In genomic region chr2:232448473-232448755, GRCh38 we compare ENCODE assay signal across 12 cellular contexts. TPM values are rescaled to one million over a fixed set of nuclear protein-coding genes. Genes with fewer than 3 reads are reported as not detected.
"Had no signal": no experiment of that assay in that cellular context is flagged by ENCODE, and none has a peak within 500 bp of the region (broad histone marks: within the 10 kb centered on the region; RNA-seq: fewer than 3 reads in every experiment).

No MANE protein-coding gene starts in this region.

RNA-seq across cellular contexts. Expression of gene ALPI, which starts 7.5 kb away (rescaled TPM):
- total RNA-seq: activated CD4-positive, alpha-beta memory T cell treated with anti-CD3 and anti-CD28 coated beads, Interleukin-2, amount 10 ng/mL, durations not matched to agents 7 days and 5 days; activated CD8-positive, alpha-beta memory T cell treated with anti-CD3 and anti-CD28 coated beads for 36 hours; activated naive CD8-positive, alpha-beta T cell treated with anti-CD3 and anti-CD28 coated beads, Interleukin-2, amount 10 ng/mL, durations not matched to agents 7 days and 5 days; activated T-helper 2 cell treated with anti-CD3 and anti-CD28 coated beads, Interferon-gamma antibody, Interleukin-2, Interleukin-4, amounts not matched to agents 10 μg/mL and 5 μg/mL and 100 μg/mL, durations not matched to agents 14 hours and 24 hours and 36 hours; ascending aorta; K562; M059J; RPMI7951; SJCRH30; T-helper 1 cell treated with Interleukin-12 subunit alpha and Interleukin-12 subunit beta and Interleukin-4 antibody, amounts not matched to agents 30 ng/mL and 1 ng/mL, for 36 hours; T-helper 2 cell treated with Interferon-gamma antibody and Interleukin-4, amounts not matched to agents 100 ng/mL and 5 ng/mL, for 36 hours had no signal
- polyA plus RNA-seq: K562 had no signal

RNA-seq across cellular contexts. Expression of gene ECEL1, which starts 39.2 kb away (rescaled TPM):
- total RNA-seq: activated CD4-positive, alpha-beta memory T cell treated with anti-CD3 and anti-CD28 coated beads, Interleukin-2, amount 10 ng/mL, durations not matched to agents 7 days and 5 days; activated naive CD8-positive, alpha-beta T cell treated with anti-CD3 and anti-CD28 coated beads, Interleukin-2, amount 10 ng/mL, durations not matched to agents 7 days and 5 days; M059J; RPMI7951; SJCRH30; T-helper 1 cell treated with Interleukin-12 subunit alpha and Interleukin-12 subunit beta and Interleukin-4 antibody, amounts not matched to agents 30 ng/mL and 1 ng/mL, for 36 hours had no signal
- polyA plus RNA-seq: K562 had no signal

RNA-seq across cellular contexts. Expression of gene ALPG, which starts 41.8 kb away (rescaled TPM):
- total RNA-seq: activated CD4-positive, alpha-beta memory T cell treated with anti-CD3 and anti-CD28 coated beads, Interleukin-2, amount 10 ng/mL, durations not matched to agents 7 days and 5 days; activated CD8-positive, alpha-beta memory T cell treated with anti-CD3 and anti-CD28 coated beads for 36 hours; activated naive CD8-positive, alpha-beta T cell treated with anti-CD3 and anti-CD28 coated beads, Interleukin-2, amount 10 ng/mL, durations not matched to agents 7 days and 5 days; activated T-helper 2 cell treated with anti-CD3 and anti-CD28 coated beads, Interferon-gamma antibody, Interleukin-2, Interleukin-4, amounts not matched to agents 10 μg/mL and 5 μg/mL and 100 μg/mL, durations not matched to agents 14 hours and 24 hours and 36 hours; ascending aorta; K562; M059J; RPMI7951; SJCRH30; T-helper 1 cell treated with Interleukin-12 subunit alpha and Interleukin-12 subunit beta and Interleukin-4 antibody, amounts not matched to agents 30 ng/mL and 1 ng/mL, for 36 hours; T-helper 2 cell treated with Interferon-gamma antibody and Interleukin-4, amounts not matched to agents 100 ng/mL and 5 ng/mL, for 36 hours had no signal
- polyA plus RNA-seq: adipose tissue, K562 had no signal
